In the genomic region with DNA sequence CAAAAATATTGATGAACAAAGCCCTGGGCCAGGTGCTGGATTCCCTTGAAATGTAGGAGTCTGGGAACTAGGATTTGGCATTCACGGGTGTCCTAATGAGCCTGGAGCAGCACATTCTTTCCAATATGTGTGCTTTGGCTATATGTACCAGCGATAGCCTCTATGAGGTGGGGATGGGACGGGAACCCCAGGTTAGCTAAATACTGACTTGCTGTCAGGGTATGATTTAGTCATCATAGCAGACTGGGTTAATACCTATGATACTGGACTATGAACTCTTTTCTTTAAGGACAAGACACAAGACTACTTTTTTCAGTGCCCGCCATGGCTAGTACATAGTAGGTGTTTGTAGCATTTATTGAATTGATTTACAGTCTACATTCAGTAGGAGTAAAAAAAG, we compare ENCODE assay signal across 29 cellular contexts.
"Had no signal": no experiment of that assay in that cellular context is flagged by ENCODE, and none has a peak within 500 bp of the region (broad histone marks: within the 10 kb centered on the region; RNA-seq: fewer than 3 reads in every experiment).

No MANE protein-coding gene starts in this region.

- H3K27me3 ChIP-seq: body of pancreas had no signal

- FAIRE-seq: colon, endometrium, endothelial cell of umbilical vein, frontal cortex had no signal

- H3K27ac Mint-ChIP-seq: activated CD4-positive, alpha-beta memory T cell treated with anti-CD3 and anti-CD28 coated beads for 36 hours; activated CD4-positive, alpha-beta T cell treated with anti-CD3 and anti-CD28 coated beads for 36 hours; activated CD4-positive, alpha-beta T cell treated with anti-CD3 and anti-CD28 coated beads, Interleukin-2, amount 10 ng/mL, durations not matched to agents 24 days and 14 days; activated CD8-positive, alpha-beta memory T cell treated with anti-CD3 and anti-CD28 coated beads, Interleukin-2, amount 10 ng/mL, durations not matched to agents 7 days and 5 days; activated CD8-positive, alpha-beta T cell treated with anti-CD3 and anti-CD28 coated beads, Interleukin-2, amount 10 ng/mL, durations not matched to agents 7 days and 5 days; activated naive CD4-positive, alpha-beta T cell treated with anti-CD3 and anti-CD28 coated beads, Interleukin-2, amount 10 ng/mL, durations not matched to agents 7 days and 5 days; activated naive CD8-positive, alpha-beta T cell; activated T-helper 2 cell treated with anti-CD3 and anti-CD28 coated beads, Interferon-gamma antibody, Interleukin-2, Interleukin-4, amounts not matched to agents 10 μg/mL and 5 μg/mL and 100 μg/mL, durations not matched to agents 14 hours and 24 hours and 36 hours; T-helper 17 cell; T-helper 2 cell treated with Interferon-gamma antibody and Interleukin-4, amounts not matched to agents 5 μg/mL and 100 μg/mL, for 36 hours had no signal

- H3K27ac ChIP-seq: body of pancreas, epithelial cell of prostate, WERI-Rb-1 had no signal

- H3K9me3 ChIP-seq: body of pancreas had no signal

- H3K36me3 ChIP-seq: WERI-Rb-1 had no signal

- H3K4me3 ChIP-seq: body of pancreas had no signal

- H3K4me1 Mint-ChIP-seq: activated naive CD4-positive, alpha-beta T cell treated with anti-CD3 and anti-CD28 coated beads, Interleukin-2, amount 10 ng/mL, durations not matched to agents 7 days and 5 days; T-helper 17 cell had no signal

- DNase-seq: activated CD4-positive, alpha-beta memory T cell treated with anti-CD3 and anti-CD28 coated beads for 36 hours; activated CD4-positive, alpha-beta T cell treated with anti-CD3 and anti-CD28 coated beads, Interleukin-2, amount 10 ng/mL, durations not matched to agents 24 days and 14 days; activated CD4-positive, CD25-positive, alpha-beta regulatory T cell; activated CD4-positive, CD25-positive, alpha-beta regulatory T cell treated with anti-CD3 and anti-CD28 coated beads, Interleukin-2, amount 50 U/mL, for 72 hours; activated CD8-positive, alpha-beta memory T cell treated with anti-CD3 and anti-CD28 coated beads, Interleukin-2, amount 10 ng/mL, durations not matched to agents 7 days and 5 days; activated CD8-positive, alpha-beta memory T cell treated with anti-CD3 and anti-CD28 coated beads, Interleukin-2, amount 50 U/mL, for 4 hours; activated CD8-positive, alpha-beta T cell treated with anti-CD3 and anti-CD28 coated beads, Interleukin-2, amount 10 ng/mL, durations not matched to agents 7 days and 5 days; activated effector memory CD4-positive, alpha-beta T cell treated with anti-CD3 and anti-CD28 coated beads, Interleukin-2, amount 50 U/mL, for 16 hours; activated naive CD4-positive, alpha-beta T cell treated with anti-CD3 and anti-CD28 coated beads, Interleukin-2, amount 10 ng/mL, durations not matched to agents 7 days and 5 days; activated T-cell treated with anti-CD3 and anti-CD28 coated beads, Interleukin-2, amount 50 U/mL, for 1 hour; amniotic stem cell; anterior cingulate cortex; body of pancreas; caudate nucleus; effector CD8-positive, alpha-beta T cell; foreskin fibroblast; head of caudate nucleus; T-helper 17 cell; T1000; WERI-Rb-1 had no signal

- H3K9me3 Mint-ChIP-seq: activated CD4-positive, alpha-beta memory T cell treated with anti-CD3 and anti-CD28 coated beads for 36 hours had no signal

- H3K4me1 ChIP-seq: body of pancreas had no signal

- H3K4me3 Mint-ChIP-seq: activated CD4-positive, alpha-beta memory T cell treated with anti-CD3 and anti-CD28 coated beads for 36 hours; activated CD4-positive, alpha-beta T cell treated with anti-CD3 and anti-CD28 coated beads for 36 hours; activated CD4-positive, alpha-beta T cell treated with anti-CD3 and anti-CD28 coated beads, Interleukin-2, amount 10 ng/mL, durations not matched to agents 24 days and 14 days; activated CD8-positive, alpha-beta memory T cell treated with anti-CD3 and anti-CD28 coated beads, Interleukin-2, amount 10 ng/mL, durations not matched to agents 7 days and 5 days; activated CD8-positive, alpha-beta T cell treated with anti-CD3 and anti-CD28 coated beads, Interleukin-2, amount 10 ng/mL, durations not matched to agents 7 days and 5 days; activated naive CD4-positive, alpha-beta T cell treated with anti-CD3 and anti-CD28 coated beads, Interleukin-2, amount 10 ng/mL, durations not matched to agents 7 days and 5 days; activated naive CD8-positive, alpha-beta T cell; T-helper 17 cell; T-helper 2 cell treated with Interferon-gamma antibody and Interleukin-4, amounts not matched to agents 5 μg/mL and 100 μg/mL, for 36 hours had no signal

- ATAC-seq: activated CD8-positive, alpha-beta memory T cell treated with anti-CD3 and anti-CD28 coated beads, Interleukin-2, amount 10 ng/mL, durations not matched to agents 7 days and 5 days; activated CD8-positive, alpha-beta T cell treated with anti-CD3 and anti-CD28 coated beads, Interleukin-2, amount 10 ng/mL, durations not matched to agents 7 days and 5 days; body of pancreas; T-helper 17 cell had no signal

- H3K27me3 Mint-ChIP-seq: T-helper 17 cell had no signal

- H3K36me3 Mint-ChIP-seq: activated CD4-positive, alpha-beta memory T cell treated with anti-CD3 and anti-CD28 coated beads for 36 hours; activated CD8-positive, alpha-beta memory T cell treated with anti-CD3 and anti-CD28 coated beads, Interleukin-2, amount 10 ng/mL, durations not matched to agents 7 days and 5 days; activated naive CD4-positive, alpha-beta T cell treated with anti-CD3 and anti-CD28 coated beads, Interleukin-2, amount 10 ng/mL, durations not matched to agents 7 days and 5 days had no signal
